ENCODE assay signal across 24 cellular contexts in the genomic region with DNA sequence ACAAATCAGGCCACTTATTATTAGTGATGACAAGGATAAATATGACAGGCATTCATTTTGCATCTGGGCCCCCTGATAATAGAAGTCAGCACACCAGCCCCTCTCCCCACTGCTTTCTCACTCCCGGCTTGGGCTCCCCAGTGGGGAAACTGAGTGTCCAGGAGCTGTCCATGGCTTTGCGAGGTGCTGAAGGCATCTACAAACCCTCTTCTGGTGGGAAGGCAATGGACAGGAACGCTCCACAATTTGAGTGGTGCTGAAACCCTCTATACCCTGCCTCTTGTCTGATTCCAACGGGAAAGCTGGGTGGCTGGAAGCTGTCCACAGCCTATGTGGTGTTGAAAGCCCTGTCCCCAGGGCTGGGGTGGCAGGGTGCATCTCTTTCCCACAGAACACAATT.
"Had no signal": no experiment of that assay in that cellular context is flagged by ENCODE, and none has a peak within 500 bp of the region (broad histone marks: within the 10 kb centered on the region; RNA-seq: fewer than 3 reads in every experiment).

No MANE protein-coding gene starts in this region.

- H3K27ac ChIP-seq: dorsolateral prefrontal cortex, gastrocnemius medialis, lower lobe of right lung, neutrophil, pancreas, right atrium auricular region, thoracic aorta, tibial nerve, upper lobe of left lung had no signal

- ATAC-seq: gastrocnemius medialis; left colon; left ventricle myocardium superior; lower lobe of right lung; mucosa of descending colon; natural killer cell treated with Interleukin-12 subunit alpha and Interleukin-12 subunit beta and Interleukin-15 and Interleukin-18, amount 100 ng/mL, for 72 hours; pancreas; sciatic nerve; stimulated activated naive B cell treated with anti-CD40 and anti-IgM and Interleukin-4, amounts not matched to agents 10 μg/mL and 1 μg/mL and 100 μg/mL, for 72 hours had no signal

- H3K4me1 ChIP-seq: gastrocnemius medialis, lower lobe of right lung, pancreas, right atrium auricular region, tibial nerve, upper lobe of left lung had no signal

- H3K4me1 Mint-ChIP-seq: naive B cell, neural crest cell had no signal

- DNase-seq: cerebellar nuclear complex; dorsolateral prefrontal cortex; effector CD4-positive, alpha-beta T cell; foreskin fibroblast; gastrocnemius medialis; head of caudate nucleus; kidney glomerular epithelial cell; left colon; left ventricle myocardium superior; lower lobe of right lung; naive B cell; stimulated activated naive B cell treated with anti-CD40 and anti-IgM and Interleukin-4, amounts not matched to agents 10 μg/mL and 1 μg/mL and 100 μg/mL, for 72 hours; upper lobe of left lung had no signal

- H3K9me3 Mint-ChIP-seq: naive B cell; natural killer cell treated with Interleukin-12 subunit alpha and Interleukin-12 subunit beta and Interleukin-15 and Interleukin-18, amount 100 ng/mL, for 72 hours; neural crest cell; stimulated activated naive B cell treated with anti-CD40 and anti-IgM and Interleukin-4, amounts not matched to agents 10 μg/mL and 1 μg/mL and 100 μg/mL, for 72 hours; stimulated activated naive CD8-positive, alpha-beta T cell treated with anti-CD3 and anti-CD28 coated beads, Interleukin-15, Interleukin-2, amounts not matched to agents 100 ng/mL and 50 ng/mL, for 24 hours had no signal

- H3K36me3 Mint-ChIP-seq: naive B cell; natural killer cell treated with Interleukin-12 subunit alpha and Interleukin-12 subunit beta and Interleukin-15 and Interleukin-18, amount 100 ng/mL, for 72 hours; stimulated activated naive B cell treated with anti-CD40 and anti-IgM and Interleukin-4, amounts not matched to agents 10 μg/mL and 1 μg/mL and 100 μg/mL, for 72 hours had no signal

- H3K27me3 ChIP-seq: gastrocnemius medialis, neutrophil, pancreas, right atrium auricular region, tibial nerve, upper lobe of left lung had no signal

- H3K36me3 ChIP-seq: gastrocnemius medialis, lower lobe of right lung, neutrophil, pancreas, right atrium auricular region, thoracic aorta, tibial nerve, upper lobe of left lung had no signal

- H3K4me3 Mint-ChIP-seq: naive B cell; natural killer cell treated with Interleukin-12 subunit alpha and Interleukin-12 subunit beta and Interleukin-15 and Interleukin-18, amount 100 ng/mL, for 72 hours; neural crest cell; stimulated activated naive B cell treated with anti-CD40 and anti-IgM and Interleukin-4, amounts not matched to agents 10 μg/mL and 1 μg/mL and 100 μg/mL, for 72 hours; stimulated activated naive CD8-positive, alpha-beta T cell treated with anti-CD3 and anti-CD28 coated beads, Interleukin-15, Interleukin-2, amounts not matched to agents 100 ng/mL and 50 ng/mL, for 24 hours had no signal

- H3K27ac Mint-ChIP-seq: natural killer cell treated with Interleukin-12 subunit alpha and Interleukin-12 subunit beta and Interleukin-15 and Interleukin-18, amount 100 ng/mL, for 72 hours; progenitor cell of endocrine pancreas; stimulated activated naive B cell treated with anti-CD40 and anti-IgM and Interleukin-4, amounts not matched to agents 10 μg/mL and 1 μg/mL and 100 μg/mL, for 72 hours; stimulated activated naive CD8-positive, alpha-beta T cell treated with anti-CD3 and anti-CD28 coated beads, Interleukin-15, Interleukin-2, amounts not matched to agents 100 ng/mL and 50 ng/mL, for 24 hours had no signal

- H3K4me3 ChIP-seq: dorsolateral prefrontal cortex, gastrocnemius medialis, lower lobe of right lung, mucosa of descending colon, pancreas, right atrium auricular region, thoracic aorta, tibial nerve, upper lobe of left lung had no signal

- H3K27me3 Mint-ChIP-seq: stimulated activated naive CD8-positive, alpha-beta T cell treated with anti-CD3 and anti-CD28 coated beads, Interleukin-15, Interleukin-2, amounts not matched to agents 100 ng/mL and 50 ng/mL, for 24 hours had no signal
